1 cellular context compared by ENCODE assay signal in genomic region chr11:47983464-47984397, GRCh38.
TF ChIP-seq lines count a peak whose summit lies in the region.

No MANE protein-coding gene starts in this region.

TF ChIP-seq in IMR-90, 13 proteins besides CTCF, POLR2A, EP300 and RAD21:
- TF ChIP-seq MXI1 (IDR thresholded peaks at IDR 0.05; ENCODE audit: borderline replicate concordance, low read depth, low read length): no peak
- no peak for TF ChIP-seq RCOR1 (IDR thresholded peaks at IDR 0.05; ENCODE audit: insufficient replicate concordance, low read length)
- no peak for TF ChIP-seq USF2 (IDR thresholded peaks at IDR 0.05; ENCODE audit: low read depth, low read length)
- no peak for TF ChIP-seq ELK1 (IDR thresholded peaks at IDR 0.05; ENCODE audit: borderline replicate concordance, low read depth, low read length)
- no peak for TF ChIP-seq RFX5 (IDR thresholded peaks at IDR 0.05; ENCODE audit: low read depth, low read length)
- peak; percentile 46; the same call in 1 of the 2 replicates for TF ChIP-seq NFE2L2 (IDR thresholded peaks at IDR 0.05; ENCODE audit: low read depth, low read length)
